ENCODE assay signal across 8 cellular contexts in the genomic region with DNA sequence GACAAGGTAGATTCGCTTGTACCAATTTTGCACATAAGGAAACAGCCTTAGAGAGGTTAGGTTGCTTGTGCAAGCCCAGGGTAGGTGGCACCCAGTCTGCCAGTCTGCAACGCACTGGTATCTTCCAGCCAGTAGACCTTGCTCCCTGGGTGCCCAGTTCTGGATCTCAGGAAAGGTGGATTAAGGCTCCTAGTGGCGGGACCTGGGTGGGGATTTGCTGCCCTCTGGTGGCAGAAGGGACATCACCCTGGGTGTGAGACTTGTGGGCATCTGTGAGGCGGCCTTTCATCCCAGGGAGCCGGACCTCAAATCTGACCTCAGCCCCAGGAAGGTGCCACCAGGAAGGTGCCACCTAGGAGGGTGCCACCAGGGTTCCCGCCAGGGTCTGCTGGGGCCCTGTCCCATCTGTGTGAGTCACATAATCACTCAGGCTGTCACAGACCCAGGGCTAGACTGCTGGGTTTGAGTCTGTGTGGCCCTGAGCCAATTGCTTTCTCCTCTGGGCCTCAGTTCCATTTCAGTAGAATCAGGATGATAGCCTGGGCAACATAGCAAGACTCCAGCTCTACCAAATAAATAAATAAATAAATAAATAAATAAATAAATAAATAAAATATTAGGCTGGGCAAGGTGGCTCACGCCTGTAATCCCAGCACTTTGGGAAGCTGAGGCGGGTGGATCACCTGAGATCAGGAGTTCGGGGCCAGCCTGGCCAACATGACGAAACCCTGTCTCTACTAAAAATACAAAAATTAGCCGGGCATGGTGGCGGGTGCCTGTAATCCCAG. TPM values are rescaled to one million over a fixed set of nuclear protein-coding genes. Genes with fewer than 3 reads are reported as not detected.
A peak's percentile ranks its signal among the peaks of the same experiment; 100 is the strongest.
DNase-seq lines count a peak whose midpoint lies in the region; ATAC-seq and TF ChIP-seq lines count a peak whose summit lies in the region.

No MANE protein-coding gene starts in this region.

- H2BK20ac ChIP-seq in IMR-90 (ENCODE audit: low read depth, low read length): no peak overlapping the region

- H3K4me3 ChIP-seq in IMR-90 (ENCODE audit: insufficient read depth, low read depth, low read length) (no peak overlapping the region), Panc1 (ENCODE audit: low read depth in 2 of 2, low read length in 2 of 2) (no peak overlapping the region), fibroblast of pulmonary artery (replicated peaks; ENCODE audit: low read depth, low read length) (no peak overlapping the region), neural progenitor cell (no peak overlapping the region), stomach (no peak overlapping the region)

- no peak overlapping the region for H3K14ac ChIP-seq in IMR-90 (replicated peaks; ENCODE audit: low read depth, low read length)

- no peak overlapping the region for H3K4me3 Mint-ChIP-seq in neural progenitor cell

- H3K27ac Mint-ChIP-seq in neural progenitor cell: no peak overlapping the region

- H3K27me3 ChIP-seq in IMR-90 (ENCODE audit: control insufficient read depth, insufficient read depth, low read length): no peaks in the 10 kb centered on the region
- H3K27me3 ChIP-seq in Panc1 (ENCODE audit: control insufficient read depth, insufficient read depth, low read length): no peaks in the 10 kb centered on the region
- no peaks in the 10 kb centered on the region for H3K27me3 ChIP-seq in neural progenitor cell
- no peaks in the 10 kb centered on the region for H3K27me3 ChIP-seq in stomach

- BruUV-seq in IMR-90 (replicated peaks; lab: Mats Ljungman, UMichigan) (no TSS peak), Panc1 (replicated peaks; lab: Mats Ljungman, UMichigan) (no TSS peak)

- peak; percentile 86 for ATAC-seq in IMR-90 (ENCODE audit: low read depth)
- ATAC-seq in Panc1: peak; percentile 97
- ATAC-seq in HG02970 (IDR thresholded peaks at IDR 0.05; ENCODE audit: low FRiP score, unreplicated experiment): no peak

- H3K36me3 Mint-ChIP-seq in neural progenitor cell: peaks cover 5% of the 10 kb centered on the region

- no peak overlapping the region for H4K91ac ChIP-seq in IMR-90 (ENCODE audit: insufficient read depth, low read depth, low read length)

- H3K9me3 Mint-ChIP-seq in neural progenitor cell: no peaks in the 10 kb centered on the region

- H2BK120ac ChIP-seq in IMR-90 (ENCODE audit: low read depth, low read length): no peak overlapping the region

- 13% methylated on average over 3 of the region's 12 CpGs; no CpG with 5 or more reads in 1 of the 2 experiments for WGBS in IMR-90 (ENCODE audit: extremely low coverage in 2 of 2, insufficient read length in 1 of 2), 2 experiments
- 53 to 85% (median 64%) methylated on average over 8 to 12 of the region's 12 CpGs for WGBS in stomach, 5 donors

- H3K4me2 ChIP-seq in IMR-90 (ENCODE audit: low read depth, low read length): no peak overlapping the region
- H3K4me2 ChIP-seq in neural progenitor cell: no peak overlapping the region

- H4K5ac ChIP-seq in IMR-90 (ENCODE audit: low read depth, low read length): no peak overlapping the region

- H3K9me3 ChIP-seq in IMR-90 (ENCODE audit: control insufficient read depth, insufficient read depth, low read length) (no peaks in the 10 kb centered on the region), Panc1 (ENCODE audit: control insufficient read depth, insufficient read depth, low read depth, low read length) (no peaks in the 10 kb centered on the region), neural progenitor cell (ENCODE audit: low read depth) (no peaks in the 10 kb centered on the region), stomach (no peaks in the 10 kb centered on the region)

- H3K4me1 Mint-ChIP-seq in neural progenitor cell: peaks cover 9% of the 10 kb centered on the region

- TF ChIP-seq POLR2A in IMR-90 (IDR thresholded peaks at IDR 0.05; ENCODE audit: low read depth, low read length): no peak
- no peak for TF ChIP-seq POLR2A in stomach (IDR thresholded peaks at IDR 0.05)

- H2AFZ ChIP-seq in IMR-90 (replicated peaks; ENCODE audit: low read length, poor library complexity) (peak overlapping the region; percentile 72), neural progenitor cell (replicated peaks) (no peak overlapping the region)

- dilution Hi-C loops in IMR-90 (cut with HindIII; ENCODE audit: low sequenced_read_pairs, unreplicated experiment): no loop called here

- intact Hi-C loops in IMR-90 (cut with micrococcal nuclease): loop anchor here (1.0 kb wide), 1 partner anchor 112 kb away; no protein-coding TSS in a partner anchor
- intact Hi-C loops in Panc1 (cut with micrococcal nuclease; ENCODE audit: unreplicated experiment): loop anchor here (1.0 kb wide), 1 partner anchor 111 kb away; no protein-coding TSS in a partner anchor
- intact Hi-C loops in stomach (cut with DNase I; ENCODE audit: low total_unique reads): loop anchor here (5.0 kb wide), 1 partner anchor 109 kb away; no protein-coding TSS in a partner anchor

- POLR2A ChIA-PET in IMR-90 (lab: Charles Lee; ENCODE audit: unreplicated experiment): no interaction called here
- POLR2A ChIA-PET in Panc1 (lab: Charles Lee): no interaction called here

- H3K27me3 Mint-ChIP-seq in neural progenitor cell (ENCODE audit: insufficient read depth, low read depth): peaks cover 10% of the 10 kb centered on the region

- H4K20me1 ChIP-seq in IMR-90 (ENCODE audit: insufficient read depth, low read length): peaks cover 6% of the 10 kb centered on the region
- no peaks in the 10 kb centered on the region for H4K20me1 ChIP-seq in neural progenitor cell (ENCODE audit: low read depth)

- no peak for TF ChIP-seq EP300 in stomach (IDR thresholded peaks at IDR 0.05)

- CTCF ChIA-PET in IMR-90 (lab: Yijun Ruan, JAX) (no interaction called here), Panc1 (lab: Charles Lee) (no interaction called here)

- in situ Hi-C loops in IMR-90 (cut with MboI; ENCODE audit: low sequenced_read_pairs) (loop anchor here (5.0 kb wide), 1 partner anchor 109 kb away; no protein-coding TSS in a partner anchor), Panc1 (cut with HindIII; ENCODE audit: low pct_unique_long_range_greater_than_20kb, low sequenced_read_pairs) (no loop called here)

- H2BK15ac ChIP-seq in IMR-90 (ENCODE audit: low read depth, low read length): no peak overlapping the region

- H3K4me1 ChIP-seq in IMR-90 (ENCODE audit: control insufficient read depth, insufficient read depth, low read length) (no peaks in the 10 kb centered on the region), Panc1 (ENCODE audit: control insufficient read depth, insufficient read depth, low read length) (no peaks in the 10 kb centered on the region), neural progenitor cell (no peaks in the 10 kb centered on the region), stomach (peaks cover 0 to 18% (median 8%) of the 10 kb centered on the region in 4 donors)

- no peak overlapping the region for H3K9ac ChIP-seq in IMR-90 (ENCODE audit: low read depth, low read length)
- H3K9ac ChIP-seq in neural progenitor cell: no peak overlapping the region

- H3K56ac ChIP-seq in IMR-90 (ENCODE audit: extremely low read depth, insufficient read depth, low read length): no peak overlapping the region

- peaks cover 18% of the 10 kb centered on the region for H3F3A ChIP-seq in neural progenitor cell (ENCODE audit: low read depth)

- peak; percentile 84 for TF ChIP-seq CTCF in IMR-90 (conservative IDR thresholded peaks at IDR 0.05; ENCODE audit: low read depth, low read length)
- peak; percentile 96 for TF ChIP-seq CTCF in Panc1 (IDR thresholded peaks at IDR 0.05)
- peak; percentile 94 for TF ChIP-seq CTCF in fibroblast of pulmonary artery (IDR thresholded peaks at IDR 0.05; ENCODE audit: low read length, missing control alignments)
- peak; percentile 84 for TF ChIP-seq CTCF in neural progenitor cell (IDR thresholded peaks at IDR 0.05)
- peak in 5 of 7 experiments; percentile 80 to 92 (median 88) for TF ChIP-seq CTCF in stomach (IDR thresholded peaks at IDR 0.05)

- no peaks in the 10 kb centered on the region for H3K79me2 ChIP-seq in neural progenitor cell (ENCODE audit: low read depth)

- H2BK5ac ChIP-seq in IMR-90 (ENCODE audit: low read depth, low read length, poor library complexity, severe bottlenecking): no peak overlapping the region

- H3K27ac ChIP-seq in IMR-90 (ENCODE audit: insufficient read depth, low read length): no peak overlapping the region
- no peak overlapping the region for H3K27ac ChIP-seq in Panc1 (ENCODE audit: low read length)
- no peak overlapping the region for H3K27ac ChIP-seq in neural progenitor cell
- no peak overlapping the region for H3K27ac ChIP-seq in stomach

- peaks cover 4 to 24% of the 10 kb centered on the region in 2 experiments; a peak in 2 of 4 replicates for H3K79me1 ChIP-seq in IMR-90 (ENCODE audit: low read depth in 1 of 2, low read length in 2 of 2)

- peak overlapping the region; percentile 65 for H2AK9ac ChIP-seq in IMR-90 (replicated peaks; ENCODE audit: low read depth, low read length, poor library complexity)

- no peak overlapping the region for H4K8ac ChIP-seq in IMR-90 (ENCODE audit: low read depth in 2 of 2, low read length in 2 of 2)

- no peak overlapping the region for H3K23ac ChIP-seq in IMR-90 (ENCODE audit: low read depth, low read length)

- no peak overlapping the region for H3K18ac ChIP-seq in IMR-90 (ENCODE audit: low read depth, low read length)

- TF ChIP-seq RAD21 in IMR-90 (IDR thresholded peaks at IDR 0.05; ENCODE audit: low read length): peak; percentile 81

- DNase-seq in DMS79 (lab: John Stamatoyannopoulos, UW) (peak; percentile 18), IMR-90 (peak; percentile 66), Panc1 (ENCODE audit: low read depth, low spot score) (peak; percentile 60), activated T-helper 1 cell treated with Interleukin-2 at 50 U/mL for 16 hours (ENCODE audit: low read depth) (peak; percentile 46), fibroblast of pulmonary artery (ENCODE audit: low read depth) (peak; percentile 83), neural progenitor cell (ENCODE audit: low spot score) (peak; percentile 89), stomach (peak; percentile 89)

- H3K9me1 ChIP-seq in IMR-90 (ENCODE audit: insufficient read depth, low read length): no peaks in the 10 kb centered on the region

- H3K36me3 ChIP-seq in IMR-90 (ENCODE audit: control insufficient read depth, insufficient read depth, low read length): peaks cover 21% of the 10 kb centered on the region
- H3K36me3 ChIP-seq in Panc1 (ENCODE audit: control insufficient read depth, insufficient read depth, low read length): 0 out of 2 replicates have a peak, but pooled peaks cover under 1% of the 10 kb centered on the region
- no peaks in the 10 kb centered on the region for H3K36me3 ChIP-seq in neural progenitor cell
- peaks cover 0 to 44% (median 43%) of the 10 kb centered on the region in 4 donors for H3K36me3 ChIP-seq in stomach

- H3K4ac ChIP-seq in IMR-90 (ENCODE audit: low read depth, low read length): no peak overlapping the region

- H2AK5ac ChIP-seq in IMR-90 (ENCODE audit: low read depth, low read length): no peak overlapping the region

RNA-seq across cellular contexts. Expression of a gene that starts 5.3 kb away (rescaled TPM):
- total RNA-seq in IMR-90 (2012; rRNA removed) (6.5 and 9.4 TPM in 2 replicates), Panc1 (2021; ENCODE audit: unreplicated experiment) (24.9 TPM), neural progenitor cell (ENCODE audit: low replicate concordance) (29.1 and 44.5 TPM in 2 replicates), stomach (10 to 100 TPM; 23.9 to 92.7 (median 34.0) TPM)
- polyA plus RNA-seq in IMR-90 (2012; rRNA removed) (21.6 and 21.8 TPM in 2 replicates), stomach (10 to 100 TPM; 23.5 to 29.6 (median 28.7) TPM)
- 12.4 and 16.7 TPM in 2 replicates for polyA plus RNA-seq in IMR-90 (2012; cell fraction: cytosol; rRNA removed)
- polyA plus RNA-seq in IMR-90 (2012; cell fraction: nucleus; rRNA removed; ENCODE audit: low replicate concordance): 163 and 174 TPM in 2 replicates
- 26.7 TPM for polyA plus RNA-seq in Panc1 (2012; ENCODE audit: insufficient read length)

RNA-seq across cellular contexts. Expression of a gene that starts 34.6 kb away (rescaled TPM):
- not detected in 2 replicates for total RNA-seq in IMR-90 (2012; rRNA removed)
- not detected in 2 replicates for polyA plus RNA-seq in IMR-90 (2012; rRNA removed)
- polyA plus RNA-seq in IMR-90 (2012; cell fraction: cytosol; rRNA removed): not detected in 2 replicates
- not detected in 2 replicates for polyA plus RNA-seq in IMR-90 (2012; cell fraction: nucleus; rRNA removed; ENCODE audit: low replicate concordance)
- not detected for total RNA-seq in Panc1 (2021; ENCODE audit: unreplicated experiment)
- polyA plus RNA-seq in Panc1 (2012; ENCODE audit: insufficient read length): 2.7 TPM
- total RNA-seq in neural progenitor cell (ENCODE audit: low replicate concordance): not detected in 2 replicates
- total RNA-seq in stomach: not detected
- not detected for polyA plus RNA-seq in stomach

RNA-seq across cellular contexts. Expression of a gene that starts 42.5 kb away (rescaled TPM):
- total RNA-seq in IMR-90 (2012; rRNA removed) (52.0 and 52.2 TPM in 2 replicates), Panc1 (2021; ENCODE audit: unreplicated experiment) (76.9 TPM), neural progenitor cell (ENCODE audit: low replicate concordance) (15.7 and 21.9 TPM in 2 replicates), stomach (10 to 100 TPM in 1 of 5 donors, 1 to 10 TPM in 2, under 1 TPM in 1, not detected in 1; 0.58 to 44.3 (median 9.1) TPM)
- polyA plus RNA-seq in IMR-90 (2012; rRNA removed) (58.3 and 73.5 TPM in 2 replicates), stomach (1 to 10 TPM; 1.9 to 8.0 (median 5.7) TPM)
- 49.7 and 66.1 TPM in 2 replicates for polyA plus RNA-seq in IMR-90 (2012; cell fraction: cytosol; rRNA removed)
- polyA plus RNA-seq in IMR-90 (2012; cell fraction: nucleus; rRNA removed; ENCODE audit: low replicate concordance): 8.9 and 24.5 TPM in 2 replicates
- 96.0 TPM for polyA plus RNA-seq in Panc1 (2012; ENCODE audit: insufficient read length)

Comparison
In these comparisons a context has a peak if more than half of its experiments do, and no peak if none do; other contexts are left out.
1. DNase-seq: peak in every context shown above with its lines; median percentile 89 in neural progenitor cell; 89 in stomach; 83 in fibroblast of pulmonary artery; 66 in IMR-90; 60 in Panc1; 46 in activated T-helper 1 cell treated with Interleukin-2 at 50 U/mL for 16 hours; 18 in DMS79.